In the genomic region with DNA sequence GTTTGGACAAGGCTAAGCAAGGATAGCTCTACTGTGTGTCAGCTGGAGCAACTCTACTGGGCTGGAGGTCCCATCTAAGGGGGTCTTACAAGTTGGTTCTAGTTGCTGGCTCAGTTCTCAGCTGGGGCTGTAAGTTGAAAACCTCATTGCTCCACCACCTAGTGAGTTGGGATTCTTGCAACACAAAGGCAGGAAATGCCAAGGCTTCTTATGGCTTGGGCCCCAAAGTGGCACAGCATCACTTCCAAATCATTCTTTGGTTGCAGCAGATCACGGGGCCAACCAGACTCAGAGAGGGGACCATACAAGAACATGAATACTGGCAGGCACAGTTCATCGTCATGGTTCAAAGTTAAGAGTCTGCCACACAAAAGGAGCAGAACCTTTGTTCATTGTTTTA, we compare ENCODE assay signal across 17 cellular contexts.
"Had no signal": no experiment of that assay in that cellular context is flagged by ENCODE, and none has a peak within 500 bp of the region (broad histone marks: within the 10 kb centered on the region; RNA-seq: fewer than 3 reads in every experiment).

No MANE protein-coding gene starts in this region.

- H3K27me3 ChIP-seq: adrenal gland, cardiac muscle cell, tibial artery had no signal

- ATAC-seq: esophagus mucosa; left colon; right cardiac atrium; stimulated activated naive B cell treated with anti-CD40 and anti-IgM and Interleukin-4, amounts not matched to agents 10 μg/mL and 1 μg/mL and 100 μg/mL, for 72 hours had no signal

- H3K4me3 ChIP-seq: adrenal gland, cardiac muscle cell, lung, prostate gland, skin epidermis, tibial artery had no signal

- H3K27ac ChIP-seq: adrenal gland, cardiac muscle cell, prostate gland, skin epidermis, tibial artery had no signal

- H3K4me1 ChIP-seq: adrenal gland, prostate gland, tibial artery had no signal

- H3K27ac Mint-ChIP-seq: stimulated activated naive B cell treated with anti-CD40 and anti-IgM and Interleukin-4, amounts not matched to agents 10 μg/mL and 1 μg/mL and 100 μg/mL, for 72 hours had no signal

- H3K36me3 Mint-ChIP-seq: stimulated activated naive B cell treated with anti-CD40 and anti-IgM and Interleukin-4, amounts not matched to agents 10 μg/mL and 1 μg/mL and 100 μg/mL, for 72 hours had no signal

- DNase-seq: activated CD4-positive, alpha-beta T cell treated with anti-CD3 and anti-CD28 coated beads for 1 hour; activated CD4-positive, alpha-beta T cell treated with anti-CD3 and anti-CD28 coated beads, Interleukin-2, amount 50 U/mL, for 48 hours; activated naive CD4-positive, alpha-beta T cell treated with anti-CD3 and anti-CD28 coated beads, Interleukin-2, amount 50 U/mL, for 16 hours; adrenal gland; left colon; midbrain; right cardiac atrium; stimulated activated CD4-positive, alpha-beta T cell treated with anti-CD3 and anti-CD28 coated beads, Interleukin-15, amount 100 ng/mL, for 24 hours; stimulated activated CD4-positive, alpha-beta T cell treated with anti-CD3 and anti-CD28 coated beads, Interleukin-4, amount 100 ng/mL, for 1 hour; stimulated activated naive B cell treated with anti-CD40 and anti-IgM and Interleukin-4, amounts not matched to agents 10 μg/mL and 1 μg/mL and 100 μg/mL, for 72 hours; tibial artery had no signal

- H3K27me3 Mint-ChIP-seq: stimulated activated naive B cell treated with anti-CD40 and anti-IgM and Interleukin-4, amounts not matched to agents 10 μg/mL and 1 μg/mL and 100 μg/mL, for 72 hours had no signal

- H3K4me1 Mint-ChIP-seq: neural crest cell; stimulated activated naive B cell treated with anti-CD40 and anti-IgM and Interleukin-4, amounts not matched to agents 10 μg/mL and 1 μg/mL and 100 μg/mL, for 72 hours had no signal

- H3K9me3 Mint-ChIP-seq: neural crest cell had no signal

- H3K4me3 Mint-ChIP-seq: neural crest cell; stimulated activated naive B cell treated with anti-CD40 and anti-IgM and Interleukin-4, amounts not matched to agents 10 μg/mL and 1 μg/mL and 100 μg/mL, for 72 hours had no signal

- H3K36me3 ChIP-seq: adrenal gland, cardiac muscle cell, prostate gland, tibial artery had no signal

- H3K9me3 ChIP-seq: adrenal gland, prostate gland, tibial artery had no signal
